ENCODE assay signal across 17 cellular contexts in the genomic region with DNA sequence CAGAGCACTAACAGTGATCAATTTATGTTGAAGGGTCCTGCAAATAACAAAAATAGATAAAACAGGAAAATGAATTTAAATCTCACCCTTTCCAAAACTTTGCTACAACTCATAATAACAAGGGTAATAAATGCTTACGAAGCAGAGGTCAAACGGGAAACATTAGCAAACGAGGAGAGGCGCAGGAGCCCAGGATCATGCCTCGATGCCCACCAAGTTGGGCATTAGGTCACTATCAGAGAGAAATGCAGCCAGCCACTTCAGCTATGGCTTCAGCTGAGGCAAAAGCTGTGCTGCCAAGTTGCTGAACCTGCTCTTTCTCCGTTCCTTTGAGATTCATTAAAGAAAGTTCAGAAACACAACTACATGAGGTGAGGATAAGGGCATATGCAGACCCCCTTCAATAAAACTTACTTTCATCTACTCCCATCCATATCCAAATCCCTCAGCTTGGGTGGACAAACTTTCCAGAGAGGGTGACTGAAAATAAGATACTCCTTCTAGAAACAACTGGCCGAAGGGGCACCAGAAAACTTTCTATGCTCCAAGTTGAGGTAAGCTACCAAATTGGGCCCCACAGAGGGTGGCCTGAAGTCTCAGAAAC. TPM values are rescaled to one million over a fixed set of nuclear protein-coding genes. Genes with fewer than 3 reads are reported as not detected.
DNase-seq lines count a peak whose midpoint lies in the region; ATAC-seq, FAIRE-seq and TF ChIP-seq lines count a peak whose summit lies in the region.
"Had no signal": no experiment of that assay in that cellular context is flagged by ENCODE, and none has a peak within 500 bp of the region (broad histone marks: within the 10 kb centered on the region; RNA-seq: fewer than 3 reads in every experiment).

No MANE protein-coding gene starts in this region.

- no peak for ATAC-seq in HG03139 (IDR thresholded peaks at IDR 0.05; ENCODE audit: unreplicated experiment)
- ATAC-seq: A549, T-cell had no signal

- TF ChIP-seq POLR2A in H1 (IDR thresholded peaks at IDR 0.05; ENCODE audit: control extremely low read depth in 1 of 2, low read depth in 2 of 2, low read length in 2 of 2): no peak

- H2AFZ ChIP-seq in H1 (ENCODE audit: low read length) (no peak overlapping the region), GM23248 (no peak overlapping the region)
- H2AFZ ChIP-seq: PC-9 had no signal

- H3K9me3 ChIP-seq in H1 (ENCODE audit: insufficient read depth in 2 of 2, low read depth in 1 of 2, low read length in 1 of 2): no peaks in the 10 kb centered on the region
- no peaks in the 10 kb centered on the region for H3K9me3 ChIP-seq in GM23248 (ENCODE audit: low read depth)

- H3K79me2 ChIP-seq in H1 (ENCODE audit: control insufficient read depth in 1 of 2, insufficient read depth in 2 of 2, low read length in 2 of 2) (no peaks in the 10 kb centered on the region), GM23248 (ENCODE audit: insufficient read depth) (no peaks in the 10 kb centered on the region)

- no peak for TF ChIP-seq RAD21 in H1 (IDR thresholded peaks at IDR 0.05 in 1 of 2, conservative IDR thresholded peaks at IDR 0.05 in 1 of 2; ENCODE audit: low read depth in 2 of 2, low read length in 2 of 2)

- H2BK5ac ChIP-seq in H1 (ENCODE audit: low read depth, low read length): no peak overlapping the region

- no peak overlapping the region for H4K8ac ChIP-seq in H1 (ENCODE audit: extremely low read depth, insufficient read depth, low read length)

- WGBS in H1 (ENCODE audit: extremely low coverage in 1 of 2, insufficient coverage in 1 of 2, insufficient read length in 1 of 2, insufficient replicate concordance in 2 of 2, low coverage in 1 of 2, low lambda C conversion rate in 2 of 2, missing lambda C conversion rate in 1 of 2), 2 experiments: 30% methylated on average over 7 of the region's 7 CpGs; no CpG with 5 or more reads in 1 of the 2 experiments
- WGBS in GM23248 (ENCODE audit: low coverage in 1 of 2, low lambda C conversion rate in 2 of 2, missing lambda C conversion rate in 2 of 2), 2 experiments: 7 to 8% methylated on average over 7 of the region's 7 CpGs

- H3K9me2 ChIP-seq in GM23248 (ENCODE audit: insufficient read depth): no peaks in the 10 kb centered on the region

- no peak overlapping the region for H4K5ac ChIP-seq in H1 (ENCODE audit: insufficient read length, low read depth, low read length)

- in situ Hi-C loops in GM13977 (cut with MboI; ENCODE audit: low pct_unique_long_range_greater_than_20kb, low sequenced_read_pairs, unreplicated experiment) (loop anchor here (10.0 to 25.0 kb wide), 3 partner anchors 73 to 1075 kb away; partner anchors contain the start of genes FOXA1, NKX2-8 and TTC6), GM23248 (cut with MboI) (no loop called here)

- no peaks in the 10 kb centered on the region for H3F3A ChIP-seq in GM23248 (ENCODE audit: insufficient read depth)

- H3K79me1 ChIP-seq in H1 (ENCODE audit: low read depth, low read length): no peaks in the 10 kb centered on the region

- H3K27ac Mint-ChIP-seq in activated T-helper 1 cell treated with anti-CD3 and anti-CD28 coated beads, Interleukin-12 subunit alpha, Interleukin-12 subunit beta, Interleukin-2, Interleukin-4 antibody, amounts not matched to agents 30 ng/mL and 10 ng/mL and 1 ng/mL, durations not matched to agents 14 hours and 24 hours and 36 hours: no peak overlapping the region
- H3K27ac Mint-ChIP-seq: H9, T-cell had no signal

- H2BK120ac ChIP-seq in H1 (replicated peaks; ENCODE audit: low read depth, low read length): no peak overlapping the region

- no peak for FAIRE-seq in H1 (lab: Jason Lieb, UNC)
- FAIRE-seq: A549 had no signal

- H2AK5ac ChIP-seq in H1 (ENCODE audit: low read depth, low read length): no peak overlapping the region

- H3K27ac ChIP-seq in H1 (ENCODE audit: low read depth, low read length) (no peak overlapping the region), GM23248 (no peak overlapping the region)
- H3K27ac ChIP-seq: A549, C4-2B, PC-9 had no signal

- no peak overlapping the region for H3K56ac ChIP-seq in H1 (replicated peaks; ENCODE audit: insufficient read length, low read depth, low read length)

- no peak overlapping the region for H2BK12ac ChIP-seq in H1 (ENCODE audit: low read depth, low read length)

- no peak overlapping the region for H2BK20ac ChIP-seq in H1 (ENCODE audit: low read length)

- H3K9ac ChIP-seq in H1 (replicated peaks in 1 of 4; ENCODE audit: extremely low read depth in 1 of 4, low read depth in 3 of 4, low read length in 3 of 4): no peak overlapping the region
- no peak overlapping the region for H3K9ac ChIP-seq in GM23248

- H3K36me3 ChIP-seq in H1 (ENCODE audit: control insufficient read depth in 2 of 4, insufficient read depth in 4 of 4, low read length in 3 of 4): peaks cover 0 to 1% (median 0%) of the 10 kb centered on the region in 4 experiments; a peak in 1 of 8 replicates
- H3K36me3 ChIP-seq in GM23248 (ENCODE audit: low read depth): no peaks in the 10 kb centered on the region

- DNase-seq in NCI-H2029 treated with DMSO at 0.1 percent for 48 hours (lab: John Stamatoyannopoulos, UW): peak; percentile 85
- DNase-seq in NCI-H2029 (lab: John Stamatoyannopoulos, UW): no peak
- peak; percentile 13 for DNase-seq in GM13977 (ENCODE audit: low spot score)
- no peak for DNase-seq in H1 (ENCODE audit: low read depth in 1 of 2, low spot score in 2 of 2)
- peak; percentile 30 for DNase-seq in retina
- DNase-seq in GM23248: no peak
- no peak for DNase-seq in activated T-helper 1 cell treated with anti-CD3 and anti-CD28 coated beads, Interleukin-12 subunit alpha, Interleukin-12 subunit beta, Interleukin-2, Interleukin-4 antibody, amounts not matched to agents 30 ng/mL and 10 ng/mL and 1 ng/mL, durations not matched to agents 14 hours and 24 hours and 36 hours (ENCODE audit: low spot score)
- DNase-seq: GF-D8, H9, Karpas-422, NCI-H146, PC-9, T-cell had no signal

- H3K23ac ChIP-seq in H1 (ENCODE audit: insufficient read length): no peak overlapping the region

- H3K27me3 ChIP-seq in H1 (replicated peaks in 1 of 4; ENCODE audit: control insufficient read depth in 3 of 4, extremely low read depth in 1 of 4, insufficient read depth in 3 of 4, low read length in 3 of 4): peaks cover 94 to 99% (median 96%) of the 10 kb centered on the region in 4 experiments
- H3K27me3 ChIP-seq in GM23248 (replicated peaks; ENCODE audit: insufficient read depth): peaks cover 93% of the 10 kb centered on the region

- no peak overlapping the region for H2BK15ac ChIP-seq in H1 (ENCODE audit: low read length)

- peaks cover 87% of the 10 kb centered on the region for H3K27me3 Mint-ChIP-seq in activated T-helper 1 cell treated with anti-CD3 and anti-CD28 coated beads, Interleukin-12 subunit alpha, Interleukin-12 subunit beta, Interleukin-2, Interleukin-4 antibody, amounts not matched to agents 30 ng/mL and 10 ng/mL and 1 ng/mL, durations not matched to agents 14 hours and 24 hours and 36 hours (ENCODE audit: insufficient read depth)

- peaks cover 4% of the 10 kb centered on the region for H3K36me3 Mint-ChIP-seq in activated T-helper 1 cell treated with anti-CD3 and anti-CD28 coated beads, Interleukin-12 subunit alpha, Interleukin-12 subunit beta, Interleukin-2, Interleukin-4 antibody, amounts not matched to agents 30 ng/mL and 10 ng/mL and 1 ng/mL, durations not matched to agents 14 hours and 24 hours and 36 hours (ENCODE audit: low read depth)
- H3K36me3 Mint-ChIP-seq: T-cell had no signal

- POLR2A ChIA-PET in H1 (lab: Charles Lee; ENCODE audit: partially characterized antibody): interaction anchor here (0.5 to 0.9 kb wide), 2 partner anchors 94 to 243 kb away, joined by 3 read pairs; no protein-coding TSS in a partner anchor

- intact Hi-C loops in activated T-helper 1 cell treated with anti-CD3 and anti-CD28 coated beads, Interleukin-12 subunit alpha, Interleukin-12 subunit beta, Interleukin-2, Interleukin-4 antibody, amounts not matched to agents 30 ng/mL and 10 ng/mL and 1 ng/mL, durations not matched to agents 14 hours and 24 hours and 36 hours (cut with micrococcal nuclease): no loop called here

- TF ChIP-seq EP300 in H1 (IDR thresholded peaks at IDR 0.05; ENCODE audit: borderline replicate concordance in 1 of 2, low read depth in 2 of 2, low read length in 2 of 2): no peak

- H3K4me3 ChIP-seq in H1 (ENCODE audit: extremely low read depth in 1 of 4, insufficient read depth in 2 of 4, low read depth in 3 of 4, low read length in 4 of 4) (no peak overlapping the region), GM23248 (no peak overlapping the region)
- H3K4me3 ChIP-seq: A549, PC-9 had no signal

- H3K4me2 ChIP-seq in H1 (ENCODE audit: insufficient read depth in 1 of 2, low read depth in 2 of 2, low read length in 2 of 2) (no peak overlapping the region), GM23248 (ENCODE audit: unreplicated experiment) (no peak overlapping the region)
- H3K4me2 ChIP-seq: A549, PC-9 had no signal

- no peak overlapping the region for H3K18ac ChIP-seq in H1 (ENCODE audit: extremely low read depth, low read length)

- CTCF ChIA-PET in H1 (lab: Charles Lee; ENCODE audit: partially characterized antibody): interaction anchor here (0.8 to 9.7 kb wide), 8 partner anchors 10 to 144 kb away, joined by 3 to 202 read pairs (median 4); partner anchors contain the start of gene NKX2-1

- no peaks in the 10 kb centered on the region for H3K9me3 Mint-ChIP-seq in activated T-helper 1 cell treated with anti-CD3 and anti-CD28 coated beads, Interleukin-12 subunit alpha, Interleukin-12 subunit beta, Interleukin-2, Interleukin-4 antibody, amounts not matched to agents 30 ng/mL and 10 ng/mL and 1 ng/mL, durations not matched to agents 14 hours and 24 hours and 36 hours

- H3K14ac ChIP-seq in H1 (ENCODE audit: insufficient read length): no peak overlapping the region

- H3K4me1 ChIP-seq in H1 (replicated peaks in 1 of 4; ENCODE audit: control insufficient read depth in 3 of 4, insufficient read depth in 4 of 4, low read length in 3 of 4): peaks cover 7 to 20% (median 16%) of the 10 kb centered on the region in 4 experiments
- H3K4me1 ChIP-seq in GM23248 (ENCODE audit: insufficient read depth): no peaks in the 10 kb centered on the region
- H3K4me1 ChIP-seq: A549 had no signal

- H4K20me1 ChIP-seq in H1 (replicated peaks in 1 of 2; ENCODE audit: control insufficient read depth in 1 of 2, insufficient read depth in 2 of 2, low read length in 2 of 2) (peaks cover 44% of the 10 kb centered on the region in 2 experiments), GM23248 (ENCODE audit: insufficient read depth) (no peaks in the 10 kb centered on the region)

- H3K4ac ChIP-seq in H1 (replicated peaks; ENCODE audit: insufficient read length, low read depth, low read length): no peak overlapping the region

- H3K23me2 ChIP-seq in H1 (ENCODE audit: low read depth, low read length): no peaks in the 10 kb centered on the region; the same call in 1 of the 2 replicates

- H3K4me1 Mint-ChIP-seq in activated T-helper 1 cell treated with anti-CD3 and anti-CD28 coated beads, Interleukin-12 subunit alpha, Interleukin-12 subunit beta, Interleukin-2, Interleukin-4 antibody, amounts not matched to agents 30 ng/mL and 10 ng/mL and 1 ng/mL, durations not matched to agents 14 hours and 24 hours and 36 hours (ENCODE audit: low read depth): no peaks in the 10 kb centered on the region

- TF ChIP-seq CTCF in GM13977 (IDR thresholded peaks at IDR 0.05; ENCODE audit: extremely low read depth, insufficient read depth, missing control alignments) (no peak), H1 (IDR thresholded peaks at IDR 0.05; ENCODE audit: control extremely low read depth in 1 of 3, insufficient read depth in 1 of 3, low read depth in 1 of 3, low read length in 3 of 3) (no peak)

- H3K4me3 Mint-ChIP-seq in activated T-helper 1 cell treated with anti-CD3 and anti-CD28 coated beads, Interleukin-12 subunit alpha, Interleukin-12 subunit beta, Interleukin-2, Interleukin-4 antibody, amounts not matched to agents 30 ng/mL and 10 ng/mL and 1 ng/mL, durations not matched to agents 14 hours and 24 hours and 36 hours: no peak overlapping the region
- H3K4me3 Mint-ChIP-seq: T-cell had no signal

- H4K91ac ChIP-seq in H1 (replicated peaks; ENCODE audit: insufficient read length, low read length): no peak overlapping the region

RNA-seq across cellular contexts. Expression of gene NKX2-1, which starts 7.9 kb away (rescaled TPM):
- total RNA-seq in H1 (2021; fragmentation: NEBNext Ultra II Directional; extraction: Animal tissue kit (Norgen Biotek cat#: 25700)): not detected in 2 replicates
- polyA plus RNA-seq in H1 (2011; rRNA removed): not detected in 2 replicates
- not detected for polyA plus RNA-seq in H1 (2011; cell fraction: cytosol; rRNA removed)
- polyA plus RNA-seq in H1 (2011; cell fraction: nucleus; rRNA removed): not detected
- not detected in 4 replicates for polyA plus RNA-seq in H1 (2012, experiment 1 of 2)
- not detected for polyA plus RNA-seq in H1 (2012, experiment 2 of 2)
- polyA plus RNA-seq in H1 (2013, experiment 1 of 2): not detected
- polyA plus RNA-seq in H1 (2013, experiment 2 of 2): not detected
- not detected in 2 replicates for polyA minus RNA-seq in H1 (2011; rRNA and poly(A)+ RNA removed)
- polyA minus RNA-seq in H1 (2011; cell fraction: cytosol; rRNA and poly(A)+ RNA removed): not detected
- polyA minus RNA-seq in H1 (2011; cell fraction: nucleus; rRNA and poly(A)+ RNA removed): not detected
- total RNA-seq in GM23248 (2014; rRNA removed; shearing (Covaris generic)): not detected in 2 replicates
- polyA plus RNA-seq in GM23248 (2016; fragmentation: Nextera tagmentation; extraction: Ambion mirVana): not detected in 2 replicates
- total RNA-seq in activated T-helper 1 cell treated with anti-CD3 and anti-CD28 coated beads, Interleukin-12 subunit alpha, Interleukin-12 subunit beta, Interleukin-2, Interleukin-4 antibody, amounts not matched to agents 30 ng/mL and 10 ng/mL and 1 ng/mL, durations not matched to agents 14 hours and 24 hours and 36 hours: not detected in 2 replicates
- total RNA-seq: H9, NCI-H460, PC-9 had no signal
- polyA plus RNA-seq: A549 had no signal

Comparison
In these comparisons a context has a peak if more than half of its experiments do, and no peak if none do; other contexts are left out.
1. DNase-seq: peak in NCI-H2029 treated with DMSO at 0.1 percent for 48 hours (single experiment), GM13977 (single experiment) and retina (single experiment); none in NCI-H2029 (single experiment), H1 (0 of 2), GM23248 (single experiment) and activated T-helper 1 cell treated with anti-CD3 and anti-CD28 coated beads, Interleukin-12 subunit alpha, Interleukin-12 subunit beta, Interleukin-2, Interleukin-4 antibody, amounts not matched to agents 30 ng/mL and 10 ng/mL and 1 ng/mL, durations not matched to agents 14 hours and 24 hours and 36 hours (single experiment).